In the genomic region with DNA sequence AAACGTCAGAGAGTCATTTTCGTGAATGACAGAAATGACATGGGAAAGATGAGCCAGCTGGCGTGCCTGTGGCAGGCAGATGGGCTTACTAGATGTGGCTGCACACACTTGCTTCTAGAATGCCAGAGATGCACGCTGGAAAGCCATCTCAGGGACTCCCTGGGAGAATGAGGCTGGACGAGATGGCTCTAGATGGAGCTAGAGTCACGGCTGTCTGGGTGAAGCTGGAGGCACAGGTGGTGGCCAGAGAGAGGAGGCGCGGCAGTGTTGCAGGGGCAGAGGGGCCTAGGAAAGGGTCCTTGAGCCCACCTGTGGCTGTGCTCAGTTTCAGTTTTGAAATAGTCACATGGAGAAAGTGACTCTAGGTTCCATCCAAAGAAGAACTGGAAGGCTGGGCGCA, we compare ENCODE assay signal across 10 cellular contexts. TPM values are rescaled to one million over a fixed set of nuclear protein-coding genes. Genes with fewer than 3 reads are reported as not detected.
A peak's percentile ranks its signal among the peaks of the same experiment; 100 is the strongest.
DNase-seq lines count a peak whose midpoint lies in the region; ATAC-seq and TF ChIP-seq lines count a peak whose summit lies in the region.
"Had no signal": no experiment of that assay in that cellular context is flagged by ENCODE, and none has a peak within 500 bp of the region (broad histone marks: within the 10 kb centered on the region; RNA-seq: fewer than 3 reads in every experiment).

No MANE protein-coding gene starts in this region.

- peak overlapping the region; percentile 45 for H3K27ac Mint-ChIP-seq in CD8-positive, alpha-beta T cell
- H3K27ac Mint-ChIP-seq in nephron progenitor cell: no peak overlapping the region

- H3K27me3 Mint-ChIP-seq in CD8-positive, alpha-beta T cell (ENCODE audit: low read depth): no peaks in the 10 kb centered on the region
- H3K27me3 Mint-ChIP-seq in nephron progenitor cell (ENCODE audit: low read depth, poor library complexity): peaks cover 21% of the 10 kb centered on the region

- H3K36me3 ChIP-seq in CD8-positive, alpha-beta T cell (ENCODE audit: insufficient read depth, low read length): no peaks in the 10 kb centered on the region
- H3K36me3 ChIP-seq in left ventricle myocardium inferior: no peaks in the 10 kb centered on the region
- H3K36me3 ChIP-seq: MG63 had no signal

- H3K4me3 Mint-ChIP-seq in CD8-positive, alpha-beta T cell: peak overlapping the region; percentile 39
- H3K4me3 Mint-ChIP-seq in nephron progenitor cell: no peak overlapping the region

- ATAC-seq in CD8-positive, alpha-beta T cell: no peak
- ATAC-seq in SK-N-SH treated with all-trans-retinoic acid at 6 μM for 48 hours: peak; percentile 50; the same call in 2 of the 3 replicates
- ATAC-seq in GM21515 (IDR thresholded peaks at IDR 0.05; ENCODE audit: unreplicated experiment): no peak
- ATAC-seq in GM21529 (IDR thresholded peaks at IDR 0.05; ENCODE audit: unreplicated experiment): no peak

- no peak overlapping the region for H3K27ac ChIP-seq in CD8-positive, alpha-beta T cell (ENCODE audit: low read depth, low read length)
- no peak overlapping the region for H3K27ac ChIP-seq in left ventricle myocardium inferior (replicated peaks)

- H3K4me3 ChIP-seq in CD8-positive, alpha-beta T cell (ENCODE audit: low read depth, low read length): no peak overlapping the region
- H3K4me3 ChIP-seq in left ventricle myocardium inferior: no peak overlapping the region
- H3K4me3 ChIP-seq: MG63 had no signal

- CTCF ChIA-PET in CD8-positive, alpha-beta T cell (lab: Charles Lee): interaction anchor here (1.2 kb wide), 1 partner anchor 13 kb away, joined by 3 read pairs; no protein-coding TSS in a partner anchor

- no peak for TF ChIP-seq CTCF in CD8-positive, alpha-beta T cell (IDR thresholded peaks at IDR 0.05)
- TF ChIP-seq CTCF in GM20000 (IDR thresholded peaks at IDR 0.05; ENCODE audit: extremely low read depth, missing control alignments) (no peak), left ventricle myocardium inferior (IDR thresholded peaks at IDR 0.05; ENCODE audit: borderline replicate concordance) (peak; percentile 43), nephron progenitor cell (IDR thresholded peaks at IDR 0.05) (no peak)

- no peaks in the 10 kb centered on the region for H3K9me3 ChIP-seq in CD8-positive, alpha-beta T cell (ENCODE audit: low read length)
- no peaks in the 10 kb centered on the region for H3K9me3 ChIP-seq in left ventricle myocardium inferior (replicated peaks)
- H3K9me3 ChIP-seq: MG63 had no signal

- intact Hi-C loops in CD8-positive, alpha-beta T cell (cut with DNase I, micrococcal nuclease): no loop called here
- intact Hi-C loops in left ventricle myocardium inferior (cut with micrococcal nuclease): no loop called here

- H3K36me3 Mint-ChIP-seq in CD8-positive, alpha-beta T cell: no peaks in the 10 kb centered on the region
- H3K36me3 Mint-ChIP-seq in nephron progenitor cell (ENCODE audit: low read depth): no peaks in the 10 kb centered on the region

- peaks cover 46% of the 10 kb centered on the region for H3K4me1 Mint-ChIP-seq in CD8-positive, alpha-beta T cell (ENCODE audit: low read depth)
- H3K4me1 Mint-ChIP-seq in nephron progenitor cell: peaks cover 35% of the 10 kb centered on the region

- no peaks in the 10 kb centered on the region for H3K9me3 Mint-ChIP-seq in CD8-positive, alpha-beta T cell
- peaks cover 73% of the 10 kb centered on the region for H3K9me3 Mint-ChIP-seq in nephron progenitor cell

- POLR2A ChIA-PET in CD8-positive, alpha-beta T cell (lab: Charles Lee): interaction anchor here (0.8 kb wide), 1 partner anchor 56 kb away, joined by 3 read pairs; no protein-coding TSS in a partner anchor

- DNase-seq in CD8-positive, alpha-beta T cell: no peak
- DNase-seq in GM20000 (ENCODE audit: low spot score) (peak; percentile 21), left ventricle myocardium inferior (no peak), iPS-NIHi7 (ENCODE audit: extremely low spot score) (no peak), nephron progenitor cell (no peak)
- DNase-seq: cerebellar nuclear complex, MG63 had no signal

- no peaks in the 10 kb centered on the region for H3K27me3 ChIP-seq in CD8-positive, alpha-beta T cell (ENCODE audit: insufficient read depth, low read length)
- H3K27me3 ChIP-seq in left ventricle myocardium inferior (ENCODE audit: low read depth): no peaks in the 10 kb centered on the region
- H3K27me3 ChIP-seq: MG63 had no signal

- H3K4me1 ChIP-seq in CD8-positive, alpha-beta T cell (ENCODE audit: insufficient read depth, low read length): peaks cover 43% of the 10 kb centered on the region
- peaks cover 16% of the 10 kb centered on the region for H3K4me1 ChIP-seq in left ventricle myocardium inferior

TF ChIP-seq in SK-N-SH treated with all-trans-retinoic acid at 6 μM for 48 hours, 23 proteins besides CTCF, POLR2A, EP300 and RAD21 (continues in another document):
- TF ChIP-seq OSR1 (CRISPR knock-in tag; IDR thresholded peaks at IDR 0.05) (no peak), ISL1 (CRISPR knock-in tag; IDR thresholded peaks at IDR 0.05) (no peak), ZC3H10 (CRISPR knock-in tag; IDR thresholded peaks at IDR 0.05) (no peak), ZNF565 (CRISPR knock-in tag; conservative IDR thresholded peaks at IDR 0.05; ENCODE audit: low read depth) (no peak), POU6F1 (CRISPR knock-in tag; IDR thresholded peaks at IDR 0.05; ENCODE audit: borderline replicate concordance, low read depth) (no peak), TCF4 (CRISPR knock-in tag; IDR thresholded peaks at IDR 0.05; ENCODE audit: borderline replicate concordance) (no peak), ZFP30 (CRISPR knock-in tag; IDR thresholded peaks at IDR 0.05) (no peak), CREB5 (CRISPR knock-in tag; IDR thresholded peaks at IDR 0.05; ENCODE audit: low read depth) (no peak), GLIS3 (CRISPR knock-in tag; IDR thresholded peaks at IDR 0.05) (no peak), TSHZ2 (CRISPR knock-in tag; IDR thresholded peaks at IDR 0.05) (no peak)

RNA-seq across cellular contexts. Expression of gene TKTL1, which starts 26.0 kb away (rescaled TPM):
- 1 to 10 TPM in 1 of 2 experiments, under 1 TPM in 1; 1.00 to 1.3 TPM for total RNA-seq in CD8-positive, alpha-beta T cell
- 11.7 TPM for total RNA-seq in left ventricle myocardium inferior

RNA-seq across cellular contexts. Expression of gene TEX28, which starts 26.7 kb away (rescaled TPM):
- total RNA-seq in CD8-positive, alpha-beta T cell: not detected
- total RNA-seq in left ventricle myocardium inferior: not detected

RNA-seq across cellular contexts. Expression of gene FLNA, which starts 52.8 kb away (rescaled TPM):
- 1,000 to 10,000 TPM; 1,274 to 1,333 TPM for total RNA-seq in CD8-positive, alpha-beta T cell
- 225 TPM for total RNA-seq in left ventricle myocardium inferior

RNA-seq across cellular contexts. Expression of gene EMD, which starts 57.5 kb away (rescaled TPM):
- 100 to 1,000 TPM; 176 TPM for total RNA-seq in CD8-positive, alpha-beta T cell
- total RNA-seq in left ventricle myocardium inferior: 55.6 TPM
